Comparison of ENCODE assay signal across 16 cellular contexts in the genomic region with DNA sequence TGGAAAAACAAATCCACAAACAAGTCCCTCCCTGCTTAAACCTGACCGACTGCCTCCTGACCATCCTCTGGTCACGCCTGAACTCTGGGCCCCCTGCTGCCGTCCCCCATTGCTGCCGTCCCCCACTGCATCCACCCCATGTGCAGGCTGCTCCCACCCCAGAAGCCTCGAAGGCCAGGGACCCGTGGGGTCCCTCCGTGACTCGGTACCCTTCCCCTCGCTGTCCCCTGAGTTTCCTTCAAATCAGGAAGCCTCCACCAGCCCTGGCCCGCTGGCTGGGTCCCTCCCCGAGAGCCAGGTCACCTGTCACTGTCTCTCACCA. TPM values are rescaled to one million over a fixed set of nuclear protein-coding genes. Genes with fewer than 3 reads are reported as not detected.
"Had no signal": no experiment of that assay in that cellular context is flagged by ENCODE, and none has a peak within 500 bp of the region (broad histone marks: within the 10 kb centered on the region; RNA-seq: fewer than 3 reads in every experiment).

No MANE protein-coding gene starts in this region.

- H3K4me1 Mint-ChIP-seq: activated B cell treated with CpG ODN at 0.5 μM for 24 hours; activated CD4-positive, alpha-beta memory T cell treated with anti-CD3 and anti-CD28 coated beads, Interleukin-2, amount 10 ng/mL, durations not matched to agents 7 days and 5 days; activated CD8-positive, alpha-beta memory T cell treated with anti-CD3 and anti-CD28 coated beads, Interleukin-2, amount 10 ng/mL, durations not matched to agents 7 days and 5 days; activated naive CD4-positive, alpha-beta T cell treated with anti-CD3 and anti-CD28 coated beads, Interleukin-2, amount 10 ng/mL, durations not matched to agents 7 days and 5 days; activated naive CD8-positive, alpha-beta T cell treated with anti-CD3 and anti-CD28 coated beads, Interleukin-2, amount 50 U/mL, for 24 hours had no signal

- FAIRE-seq: bronchial epithelial cell, TTC549 had no signal

- DNase-seq: NCI-H2081 treated with DMSO at 0.1 percent for 48 hours had no signal

- H3K27me3 Mint-ChIP-seq: activated B cell treated with CpG ODN at 0.5 μM for 24 hours; activated CD4-positive, alpha-beta memory T cell treated with anti-CD3 and anti-CD28 coated beads, Interleukin-2, amount 10 ng/mL, durations not matched to agents 7 days and 5 days; activated naive CD8-positive, alpha-beta T cell treated with anti-CD3 and anti-CD28 coated beads, Interleukin-2, amount 50 U/mL, for 24 hours; brain had no signal

- H3K4me3 Mint-ChIP-seq: activated B cell treated with CpG ODN at 0.5 μM for 24 hours; activated CD4-positive, alpha-beta memory T cell treated with anti-CD3 and anti-CD28 coated beads, Interleukin-2, amount 10 ng/mL, durations not matched to agents 7 days and 5 days; activated CD8-positive, alpha-beta memory T cell treated with anti-CD3 and anti-CD28 coated beads, Interleukin-2, amount 10 ng/mL, durations not matched to agents 7 days and 5 days; activated naive CD4-positive, alpha-beta T cell treated with anti-CD3 and anti-CD28 coated beads, Interleukin-2, amount 10 ng/mL, durations not matched to agents 7 days and 5 days; activated naive CD8-positive, alpha-beta T cell; activated naive CD8-positive, alpha-beta T cell treated with anti-CD3 and anti-CD28 coated beads, Interleukin-2, amount 50 U/mL, for 24 hours; T-helper 1 cell treated with Interleukin-12 subunit alpha and Interleukin-12 subunit beta and Interleukin-4 antibody, amounts not matched to agents 30 μg/mL and 1 μg/mL, for 36 hours; T-helper 2 cell treated with Interferon-gamma antibody and Interleukin-4, amounts not matched to agents 5 μg/mL and 100 μg/mL, for 36 hours had no signal

- H3K9me3 ChIP-seq: SK-N-SH had no signal

- H3K9ac ChIP-seq: SK-N-SH had no signal

- H3K4me3 ChIP-seq: SJSA1 had no signal

- H3K36me3 ChIP-seq: SJSA1 had no signal

- H3K27ac Mint-ChIP-seq: activated B cell treated with CpG ODN at 0.5 μM for 24 hours; activated CD4-positive, alpha-beta memory T cell treated with anti-CD3 and anti-CD28 coated beads, Interleukin-2, amount 10 ng/mL, durations not matched to agents 7 days and 5 days; activated CD8-positive, alpha-beta memory T cell treated with anti-CD3 and anti-CD28 coated beads, Interleukin-2, amount 10 ng/mL, durations not matched to agents 7 days and 5 days; activated naive CD4-positive, alpha-beta T cell treated with anti-CD3 and anti-CD28 coated beads, Interleukin-2, amount 10 ng/mL, durations not matched to agents 7 days and 5 days; activated naive CD8-positive, alpha-beta T cell; activated naive CD8-positive, alpha-beta T cell treated with anti-CD3 and anti-CD28 coated beads, Interleukin-2, amount 50 U/mL, for 24 hours; T-helper 1 cell treated with Interleukin-12 subunit alpha and Interleukin-12 subunit beta and Interleukin-4 antibody, amounts not matched to agents 30 μg/mL and 1 μg/mL, for 36 hours; T-helper 2 cell treated with Interferon-gamma antibody and Interleukin-4, amounts not matched to agents 5 μg/mL and 100 μg/mL, for 36 hours had no signal

- H3K27me3 ChIP-seq: SJSA1 had no signal

- H3K36me3 Mint-ChIP-seq: activated CD8-positive, alpha-beta memory T cell treated with anti-CD3 and anti-CD28 coated beads, Interleukin-2, amount 10 ng/mL, durations not matched to agents 7 days and 5 days; brain had no signal

RNA-seq across cellular contexts. Expression of a gene that starts 17.9 kb away (rescaled TPM):
- total RNA-seq: activated B cell treated with CpG ODN at 0.5 μM for 24 hours; activated CD4-positive, alpha-beta memory T cell treated with anti-CD3 and anti-CD28 coated beads, Interleukin-2, amount 10 ng/mL, durations not matched to agents 7 days and 5 days; activated CD8-positive, alpha-beta memory T cell treated with anti-CD3 and anti-CD28 coated beads, Interleukin-2, amount 10 ng/mL, durations not matched to agents 7 days and 5 days; bronchial epithelial cell; MCF 10A had no signal
- polyA plus RNA-seq: SK-N-SH had no signal

RNA-seq across cellular contexts. Expression of a gene that starts 30.7 kb away (rescaled TPM):
- total RNA-seq: activated B cell treated with CpG ODN at 0.5 μM for 24 hours, bronchial epithelial cell, MCF 10A, SJSA1 had no signal

RNA-seq across cellular contexts. Expression of a gene that starts 45.2 kb away (rescaled TPM):
- total RNA-seq: activated B cell treated with CpG ODN at 0.5 μM for 24 hours; activated CD4-positive, alpha-beta memory T cell treated with anti-CD3 and anti-CD28 coated beads, Interleukin-2, amount 10 ng/mL, durations not matched to agents 7 days and 5 days; activated CD8-positive, alpha-beta memory T cell treated with anti-CD3 and anti-CD28 coated beads, Interleukin-2, amount 10 ng/mL, durations not matched to agents 7 days and 5 days; MCF 10A; RPMI7951 had no signal
- polyA plus RNA-seq: SK-N-SH had no signal

RNA-seq across cellular contexts. Expression of a gene that starts 55.4 kb away (rescaled TPM):
- total RNA-seq: activated B cell treated with CpG ODN at 0.5 μM for 24 hours; activated CD4-positive, alpha-beta memory T cell treated with anti-CD3 and anti-CD28 coated beads, Interleukin-2, amount 10 ng/mL, durations not matched to agents 7 days and 5 days; activated CD8-positive, alpha-beta memory T cell treated with anti-CD3 and anti-CD28 coated beads, Interleukin-2, amount 10 ng/mL, durations not matched to agents 7 days and 5 days; bronchial epithelial cell; MCF 10A; SJSA1 had no signal
- polyA plus RNA-seq: SK-N-SH had no signal
